7 cellular contexts compared by ENCODE assay signal in the genomic region with DNA sequence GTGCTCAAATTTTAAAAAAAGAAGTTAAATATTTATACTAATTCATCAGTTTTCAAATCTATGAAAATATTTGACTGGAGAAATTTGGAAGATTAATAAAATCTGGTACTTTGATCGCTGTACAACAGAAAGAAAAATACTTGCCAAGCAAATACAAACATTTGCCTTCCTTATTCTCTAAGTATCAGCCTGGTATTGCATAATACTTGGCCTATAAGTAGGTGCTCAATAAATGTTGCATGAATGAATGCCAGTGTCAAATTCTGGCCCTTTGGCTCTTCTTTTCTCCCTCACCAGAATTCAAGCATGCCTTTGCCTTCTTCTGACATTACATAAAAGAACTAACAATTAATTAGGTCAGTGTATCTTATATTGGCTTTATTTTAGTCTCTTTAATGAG.
"Had no signal": no experiment of that assay in that cellular context is flagged by ENCODE, and none has a peak within 500 bp of the region (broad histone marks: within the 10 kb centered on the region; RNA-seq: fewer than 3 reads in every experiment).

No MANE protein-coding gene starts in this region.

- FAIRE-seq: H54, HTR-8/SVneo, K562 had no signal

- H3K4me3 ChIP-seq: K562 had no signal

- DNase-seq: GOT3, H9, HCEC 1CT, KG1 had no signal

- H3K4me3 Mint-ChIP-seq: H9 had no signal

- ATAC-seq: K562 had no signal
